ENCODE assay signal across 29 cellular contexts in the genomic region with DNA sequence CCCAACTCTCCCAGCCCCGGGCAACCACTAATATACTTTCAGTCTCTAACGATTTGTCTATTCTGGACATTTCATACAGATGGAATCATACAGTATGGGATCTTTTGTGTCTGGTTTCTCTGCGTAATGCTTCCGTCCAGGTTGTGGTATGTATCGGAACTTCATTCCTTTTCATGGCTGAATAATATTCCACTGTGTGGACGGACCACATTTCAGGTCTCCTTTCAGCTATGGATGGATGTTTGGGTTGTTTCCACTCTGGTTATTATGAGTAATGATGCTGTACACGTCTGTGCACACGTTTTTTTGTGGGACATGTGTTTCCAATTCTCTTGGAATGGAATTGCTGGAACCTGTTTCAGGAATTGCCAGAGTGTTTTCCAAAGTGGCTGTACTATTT.
"Had no signal": no experiment of that assay in that cellular context is flagged by ENCODE, and none has a peak within 500 bp of the region (broad histone marks: within the 10 kb centered on the region; RNA-seq: fewer than 3 reads in every experiment).

No MANE protein-coding gene starts in this region.

- H3K36me3 ChIP-seq: adrenal gland, esophagus muscularis mucosa, gastroesophageal sphincter had no signal

- DNase-seq: activated CD4-positive, alpha-beta memory T cell treated with anti-CD3 and anti-CD28 coated beads for 36 hours; activated CD4-positive, alpha-beta T cell treated with anti-CD3 and anti-CD28 coated beads for 36 hours; activated CD4-positive, alpha-beta T cell treated with anti-CD3 and anti-CD28 coated beads, Interleukin-2, amount 10 ng/mL, durations not matched to agents 24 days and 14 days; activated CD4-positive, CD25-positive, alpha-beta regulatory T cell; activated CD4-positive, CD25-positive, alpha-beta regulatory T cell treated with anti-CD3 and anti-CD28 coated beads, Interleukin-2, amount 50 U/mL, for 72 hours; activated CD8-positive, alpha-beta memory T cell treated with anti-CD3 and anti-CD28 coated beads, Interleukin-2, amount 10 ng/mL, durations not matched to agents 7 days and 5 days; activated CD8-positive, alpha-beta memory T cell treated with anti-CD3 and anti-CD28 coated beads, Interleukin-2, amount 50 U/mL, for 4 hours; activated CD8-positive, alpha-beta T cell treated with anti-CD3 and anti-CD28 coated beads, Interleukin-2, amount 10 ng/mL, durations not matched to agents 7 days and 5 days; activated effector memory CD4-positive, alpha-beta T cell treated with anti-CD3 and anti-CD28 coated beads, Interleukin-2, amount 50 U/mL, for 16 hours; activated naive CD4-positive, alpha-beta T cell treated with anti-CD3 and anti-CD28 coated beads for 36 hours; activated naive CD8-positive, alpha-beta T cell treated with anti-CD3 and anti-CD28 coated beads for 36 hours; activated naive CD8-positive, alpha-beta T cell treated with anti-CD3 and anti-CD28 coated beads, Interleukin-2, amount 50 U/mL, for 24 hours; activated T-cell treated with anti-CD3 and anti-CD28 coated beads, Interleukin-2, amount 50 U/mL, for 1 hour; activated T-cell treated with anti-CD3 and anti-CD28 coated beads, Interleukin-2, amount 50 U/mL, for 48 hours; adrenal gland; amygdala; aorta; body of pancreas; caudate nucleus; cortex of kidney; dermis blood vessel endothelial cell; effector CD4-positive, alpha-beta T cell; effector memory CD8-positive, alpha-beta T cell; erythroblast; foreskin melanocyte; T-helper 2 cell had no signal

- FAIRE-seq: colon had no signal

- ATAC-seq: activated CD4-positive, alpha-beta T cell treated with anti-CD3 and anti-CD28 coated beads for 36 hours; activated CD8-positive, alpha-beta memory T cell treated with anti-CD3 and anti-CD28 coated beads, Interleukin-2, amount 10 ng/mL, durations not matched to agents 7 days and 5 days; activated CD8-positive, alpha-beta T cell treated with anti-CD3 and anti-CD28 coated beads, Interleukin-2, amount 10 ng/mL, durations not matched to agents 7 days and 5 days; activated naive CD8-positive, alpha-beta T cell treated with anti-CD3 and anti-CD28 coated beads, Interleukin-2, amount 50 U/mL, for 24 hours; body of pancreas; effector memory CD8-positive, alpha-beta T cell; gastroesophageal sphincter had no signal

- H3K27me3 ChIP-seq: adrenal gland, body of pancreas had no signal

- H3K27ac ChIP-seq: adrenal gland, body of pancreas, gastroesophageal sphincter had no signal

- H3K4me3 ChIP-seq: adrenal gland, body of pancreas, esophagus muscularis mucosa, gastroesophageal sphincter had no signal

- H3K9me3 ChIP-seq: adrenal gland, body of pancreas, gastroesophageal sphincter had no signal
